In the genomic region with DNA sequence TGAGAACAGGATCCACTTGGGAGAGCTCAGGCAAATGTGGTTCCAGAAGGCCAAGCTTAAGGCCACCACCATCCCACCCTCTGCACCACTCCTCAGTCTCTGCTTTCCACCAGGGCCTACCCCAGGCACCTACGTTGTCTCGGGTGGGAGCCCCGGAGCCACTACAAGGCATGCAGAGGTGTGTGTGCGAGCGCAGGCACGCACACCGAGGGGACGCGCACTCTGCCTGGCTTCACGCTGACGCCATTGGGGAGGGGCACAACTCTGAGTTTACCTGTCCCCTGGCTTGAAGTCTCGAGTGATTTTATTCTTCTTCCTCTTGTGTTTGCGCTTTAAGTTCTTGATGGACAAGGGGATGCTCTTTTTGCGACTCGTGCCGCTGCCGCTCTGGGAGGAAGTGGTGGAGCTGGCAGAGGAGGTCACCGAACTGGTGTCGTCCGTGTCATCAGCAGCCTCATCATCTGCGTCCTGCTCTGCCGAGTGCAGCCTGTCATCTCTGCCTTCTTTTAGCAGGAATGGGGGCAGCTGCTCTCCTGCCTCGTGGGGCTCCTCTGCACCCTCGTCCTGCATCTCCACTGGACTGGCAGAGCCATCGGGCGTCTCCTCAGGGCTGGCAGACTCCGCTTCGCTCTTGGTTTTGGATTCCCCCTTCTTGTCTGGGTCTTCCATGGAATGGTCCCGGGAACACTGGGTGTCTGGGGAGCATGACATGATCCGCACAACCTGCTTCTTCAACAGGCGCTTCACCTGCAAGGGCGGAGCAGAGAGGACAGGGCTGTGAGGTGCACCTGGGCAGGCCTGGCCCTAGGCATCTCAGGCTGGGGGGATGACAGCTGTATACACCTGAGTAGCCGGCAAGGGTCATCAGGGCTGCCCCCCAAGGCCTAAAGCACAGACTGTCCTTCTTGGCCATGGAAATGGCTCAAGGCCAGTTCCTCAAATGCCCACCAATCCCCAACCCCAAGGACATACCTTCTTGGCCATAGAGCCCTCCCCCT, we compare ENCODE assay signal across 25 cellular contexts. TPM values are rescaled to one million over a fixed set of nuclear protein-coding genes. Genes with fewer than 3 reads are reported as not detected.
DNase-seq lines count a peak whose midpoint lies in the region; FAIRE-seq and TF ChIP-seq lines count a peak whose summit lies in the region.
"Had no signal": no experiment of that assay in that cellular context is flagged by ENCODE, and none has a peak within 500 bp of the region (broad histone marks: within the 10 kb centered on the region; RNA-seq: fewer than 3 reads in every experiment).

No MANE protein-coding gene starts in this region.

- H3K4me1 ChIP-seq in Caco-2 (no peaks in the 10 kb centered on the region), H1 (replicated peaks in 1 of 4; ENCODE audit: control insufficient read depth in 3 of 4, insufficient read depth in 4 of 4, low read length in 3 of 4) (no peaks in the 10 kb centered on the region), neuronal stem cell (ENCODE audit: control insufficient read depth in 2 of 2, insufficient read depth in 1 of 2, low read depth in 1 of 2, low read length in 2 of 2) (no peaks in the 10 kb centered on the region), vagina (no peaks in the 10 kb centered on the region)
- H3K4me1 ChIP-seq: BLaER1, HAP-1 had no signal

- H3K23ac ChIP-seq in H1 (ENCODE audit: insufficient read length), result no peak overlapping the region
- peak overlapping the region; percentile 44 for H3K23ac ChIP-seq in neuronal stem cell (ENCODE audit: low read depth, low read length, poor library complexity)

- H3K27me3 Mint-ChIP-seq in Caco-2 (ENCODE audit: insufficient read depth, unreplicated experiment), result no peaks in the 10 kb centered on the region
- H3K27me3 Mint-ChIP-seq: CD4-positive, alpha-beta T cell had no signal

- H3K4me1 Mint-ChIP-seq in Caco-2 (ENCODE audit: low read depth, unreplicated experiment), result no peaks in the 10 kb centered on the region

- H3K36me3 Mint-ChIP-seq in Caco-2 (ENCODE audit: insufficient read depth, unreplicated experiment), result peaks cover 49% of the 10 kb centered on the region

- H3K56ac ChIP-seq in H1 (replicated peaks; ENCODE audit: insufficient read length, low read depth, low read length), result no peak overlapping the region

- H3K14ac ChIP-seq in H1 (ENCODE audit: insufficient read length), result no peak overlapping the region
- no peak overlapping the region for H3K14ac ChIP-seq in neuronal stem cell (ENCODE audit: low read length)

- H3K27ac ChIP-seq in H1 (ENCODE audit: low read depth, low read length) (no peak overlapping the region), neuronal stem cell (replicated peaks; ENCODE audit: low read length) (no peak overlapping the region), dorsolateral prefrontal cortex (no peak overlapping the region), vagina (no peak overlapping the region)
- H3K27ac ChIP-seq: BLaER1, GM23248, PC-9 had no signal

- no peak for FAIRE-seq in H1 (lab: Jason Lieb, UNC)
- FAIRE-seq: GM12892 had no signal

- BruUV-seq in Caco-2 (replicated peaks; lab: Mats Ljungman, UMichigan), result TSS peak; percentile 64

- 97% methylated on average over 33 of the region's 33 CpGs; no CpG with 5 or more reads in 1 of the 2 experiments for WGBS in H1 (ENCODE audit: extremely low coverage in 1 of 2, insufficient coverage in 1 of 2, insufficient read length in 1 of 2, insufficient replicate concordance in 2 of 2, low coverage in 1 of 2, low lambda C conversion rate in 2 of 2, missing lambda C conversion rate in 1 of 2), 2 experiments
- no CpG with 5 or more reads among the region's 33 CpGs for WGBS in neuronal stem cell (ENCODE audit: extremely low coverage in 2 of 2, insufficient read length in 2 of 2, insufficient replicate concordance in 1 of 2), 2 donors

- H3K4ac ChIP-seq in H1 (replicated peaks; ENCODE audit: insufficient read length, low read depth, low read length) (no peak overlapping the region), neuronal stem cell (ENCODE audit: low read length) (no peak overlapping the region)

- no peaks in the 10 kb centered on the region for H3K27me3 ChIP-seq in Caco-2 (replicated peaks; ENCODE audit: control insufficient read depth, insufficient read depth, low read length)
- no peaks in the 10 kb centered on the region for H3K27me3 ChIP-seq in H1 (replicated peaks in 1 of 4; ENCODE audit: control insufficient read depth in 3 of 4, extremely low read depth in 1 of 4, insufficient read depth in 3 of 4, low read length in 3 of 4)
- peaks cover 0 to 2% (median 0%) of the 10 kb centered on the region in 3 experiments for H3K27me3 ChIP-seq in neuronal stem cell (ENCODE audit: control insufficient read depth in 3 of 3, insufficient read depth in 3 of 3, low read depth in 1 of 3, low read length in 3 of 3)
- no peaks in the 10 kb centered on the region for H3K27me3 ChIP-seq in dorsolateral prefrontal cortex
- no peaks in the 10 kb centered on the region for H3K27me3 ChIP-seq in vagina
- H3K27me3 ChIP-seq: BLaER1, MG63 had no signal

- H3K4me3 ChIP-seq in Caco-2 (ENCODE audit: low read depth, low read length) (no peak overlapping the region), H1 (ENCODE audit: extremely low read depth in 1 of 4, insufficient read depth in 2 of 4, low read depth in 3 of 4, low read length in 4 of 4) (no peak overlapping the region), neuronal stem cell (ENCODE audit: low read length in 2 of 2) (no peak overlapping the region), dorsolateral prefrontal cortex (no peak overlapping the region), vagina (no peak overlapping the region)
- H3K4me3 ChIP-seq: BLaER1, GM23248, HAP-1, MG63, PC-9 had no signal

- H3K27ac Mint-ChIP-seq in Caco-2 (ENCODE audit: unreplicated experiment), result no peak overlapping the region
- H3K27ac Mint-ChIP-seq: CD4-positive, alpha-beta T cell had no signal

- TF ChIP-seq CTCF in Caco-2 (IDR thresholded peaks at IDR 0.05; ENCODE audit: insufficient read depth in 1 of 2, low read depth in 1 of 2, low read length in 1 of 2, severe bottlenecking in 1 of 2, unreplicated experiment in 1 of 2) (no peak), H1 (IDR thresholded peaks at IDR 0.05; ENCODE audit: control extremely low read depth in 1 of 3, insufficient read depth in 1 of 3, low read depth in 1 of 3, low read length in 3 of 3) (no peak), dorsolateral prefrontal cortex (IDR thresholded peaks at IDR 0.05 in 54 of 56, conservative IDR thresholded peaks at IDR 0.05 in 2 of 56; ENCODE audit: low read depth in 1 of 56, partially characterized antibody in 56 of 56) (no peak), vagina (IDR thresholded peaks at IDR 0.05) (no peak)

- no peaks in the 10 kb centered on the region for H3K9me3 Mint-ChIP-seq in Caco-2 (ENCODE audit: unreplicated experiment)
- H3K9me3 Mint-ChIP-seq: CD4-positive, alpha-beta T cell had no signal

- H3K23me2 ChIP-seq in H1 (ENCODE audit: low read depth, low read length), result no peaks in the 10 kb centered on the region

- H4K91ac ChIP-seq in H1 (replicated peaks; ENCODE audit: insufficient read length, low read length) (no peak overlapping the region), neuronal stem cell (ENCODE audit: low read depth, low read length, poor library complexity) (no peak overlapping the region)

- no peak overlapping the region for H3K9ac ChIP-seq in H1 (replicated peaks in 1 of 4; ENCODE audit: extremely low read depth in 1 of 4, low read depth in 3 of 4, low read length in 3 of 4)
- H3K9ac ChIP-seq in neuronal stem cell (ENCODE audit: low read depth, low read length, poor library complexity), result no peak overlapping the region
- H3K9ac ChIP-seq: BLaER1, GM23248, SK-N-SH had no signal

- no peak overlapping the region for H4K8ac ChIP-seq in H1 (ENCODE audit: extremely low read depth, insufficient read depth, low read length)
- H4K8ac ChIP-seq in neuronal stem cell (ENCODE audit: low read depth, low read length), result no peak overlapping the region

- TF ChIP-seq POLR2A in H1 (IDR thresholded peaks at IDR 0.05; ENCODE audit: control extremely low read depth in 1 of 2, low read depth in 2 of 2, low read length in 2 of 2), result no peak
- TF ChIP-seq POLR2A in vagina (IDR thresholded peaks at IDR 0.05), result no peak

- no peak overlapping the region for H4K5ac ChIP-seq in H1 (ENCODE audit: insufficient read length, low read depth, low read length)

- peaks cover 7% of the 10 kb centered on the region for H3K36me3 ChIP-seq in Caco-2 (ENCODE audit: control insufficient read depth, insufficient read depth, low read length)
- H3K36me3 ChIP-seq in H1 (ENCODE audit: control insufficient read depth in 2 of 4, insufficient read depth in 4 of 4, low read length in 3 of 4), result peaks cover 40 to 75% (median 68%) of the 10 kb centered on the region in 4 experiments
- peaks cover 72 to 91% of the 10 kb centered on the region in 2 donors for H3K36me3 ChIP-seq in neuronal stem cell (replicated peaks in 1 of 2; ENCODE audit: control insufficient read depth in 2 of 2, insufficient read depth in 2 of 2, low read length in 2 of 2)
- H3K36me3 ChIP-seq in vagina, result peaks cover 0 to 63% of the 10 kb centered on the region in 2 donors

- H2BK12ac ChIP-seq in H1 (ENCODE audit: low read depth, low read length) (no peak overlapping the region), neuronal stem cell (ENCODE audit: low read length) (no peak overlapping the region)

- intact Hi-C loops in Caco-2 (cut with micrococcal nuclease; ENCODE audit: unreplicated experiment) (no loop called here), dorsolateral prefrontal cortex (cut with DNase I) (loop anchor here in 1 of 2 donors (5.0 kb wide), 2 partner anchors 32 to 92 kb away; partner anchors contain the start of gene QRICH2), vagina (cut with DNase I) (loop anchor here (10.0 kb wide), 1 partner anchor 105 kb away; the partner anchor contains the start of gene RHBDF2)

- H2BK15ac ChIP-seq in H1 (ENCODE audit: low read length), result no peak overlapping the region
- H2BK15ac ChIP-seq in neuronal stem cell (ENCODE audit: low read length), result no peak overlapping the region

- DNase-seq in Caco-2 (no peak), MV-4-11 (lab: John Stamatoyannopoulos, UW) (peak; percentile 13), H1 (ENCODE audit: low read depth in 1 of 2, low spot score in 2 of 2) (no peak), neuronal stem cell (ENCODE audit: low spot score) (no peak), dorsolateral prefrontal cortex (no peak), HK-2 (ENCODE audit: unreplicated experiment) (no peak), vagina (ENCODE audit: extremely low spot score in 2 of 2) (no peak)
- DNase-seq: CD4-positive, alpha-beta T cell; COR-L47; DMS153; GM23248; MG63; NCI-H1048; NCI-H1436; NCI-H187 treated with DMSO at 0.1 percent for 48 hours; NCI-H2107; NCI-H446 treated with DMSO at 0.1 percent for 48 hours; NCI-H526 treated with DMSO at 0.1 percent for 48 hours; RPMI8226; SIG-M5; SK-N-SH had no signal

- CTCF ChIA-PET in Caco-2 (lab: Charles Lee), result interaction anchor here (0.8 to 3.2 kb wide), 3 partner anchors 14 to 134 kb away, joined by 3 to 49 read pairs (median 21); partner anchors contain the start of genes SPHK1 and UBALD2
- CTCF ChIA-PET in H1 (lab: Charles Lee; ENCODE audit: partially characterized antibody), result interaction anchor here (0.5 to 28.1 kb wide), 22 partner anchors 10 to 368 kb away, joined by 3 to 635 read pairs (median 12); partner anchors contain the start of genes PRPSAP1, QRICH2, RHBDF2 and SPHK1

- H4K20me1 ChIP-seq in H1 (replicated peaks in 1 of 2; ENCODE audit: control insufficient read depth in 1 of 2, insufficient read depth in 2 of 2, low read length in 2 of 2), result peaks cover 8 to 14% of the 10 kb centered on the region in 2 experiments

- TF ChIP-seq RAD21 in H1 (IDR thresholded peaks at IDR 0.05 in 1 of 2, conservative IDR thresholded peaks at IDR 0.05 in 1 of 2; ENCODE audit: low read depth in 2 of 2, low read length in 2 of 2), result no peak

- H3K79me2 ChIP-seq in H1 (ENCODE audit: control insufficient read depth in 1 of 2, insufficient read depth in 2 of 2, low read length in 2 of 2), result no peaks in the 10 kb centered on the region

- H2BK20ac ChIP-seq in H1 (ENCODE audit: low read length), result no peak overlapping the region

- H3K9me3 ChIP-seq in Caco-2, result no peaks in the 10 kb centered on the region
- H3K9me3 ChIP-seq in H1 (ENCODE audit: insufficient read depth in 2 of 2, low read depth in 1 of 2, low read length in 1 of 2), result no peaks in the 10 kb centered on the region
- H3K9me3 ChIP-seq in neuronal stem cell (replicated peaks in 1 of 2; ENCODE audit: control insufficient read depth in 2 of 2, insufficient read depth in 1 of 2, low read depth in 1 of 2, low read length in 2 of 2), result no peaks in the 10 kb centered on the region
- H3K9me3 ChIP-seq in vagina, result no peaks in the 10 kb centered on the region
- H3K9me3 ChIP-seq: BLaER1, HAP-1, MG63, SK-N-SH had no signal

- no peak overlapping the region for H3K4me3 Mint-ChIP-seq in Caco-2 (ENCODE audit: unreplicated experiment)
- H3K4me3 Mint-ChIP-seq: CD4-positive, alpha-beta T cell had no signal

- no peak overlapping the region for H3K4me2 ChIP-seq in H1 (ENCODE audit: insufficient read depth in 1 of 2, low read depth in 2 of 2, low read length in 2 of 2)
- H3K4me2 ChIP-seq in neuronal stem cell (ENCODE audit: insufficient read depth, low read length, poor library complexity, severe bottlenecking), result no peak overlapping the region
- H3K4me2 ChIP-seq: BLaER1, PC-9, SK-N-SH had no signal

- H3K79me1 ChIP-seq in H1 (ENCODE audit: low read depth, low read length) (no peaks in the 10 kb centered on the region; the same call in 1 of the 2 replicates), neuronal stem cell (ENCODE audit: low read depth, low read length) (peaks cover 2% of the 10 kb centered on the region)

- no peak overlapping the region for H2AFZ ChIP-seq in H1 (ENCODE audit: low read length)
- no peak overlapping the region for H2AFZ ChIP-seq in neuronal stem cell (ENCODE audit: low read length)
- H2AFZ ChIP-seq: GM23248, PC-9 had no signal

- H2BK120ac ChIP-seq in H1 (replicated peaks; ENCODE audit: low read depth, low read length) (no peak overlapping the region), neuronal stem cell (ENCODE audit: low read depth, low read length) (no peak overlapping the region)

- POLR2A ChIA-PET in Caco-2 (lab: Charles Lee), result interaction anchor here (0.5 kb wide), 1 partner anchor 9 kb away, joined by 6 read pairs; no protein-coding TSS in a partner anchor
- POLR2A ChIA-PET in H1 (lab: Charles Lee; ENCODE audit: partially characterized antibody), result interaction anchor here (0.6 kb wide), 1 partner anchor 34 kb away, joined by 3 read pairs; no protein-coding TSS in a partner anchor

- H2BK5ac ChIP-seq in H1 (ENCODE audit: low read depth, low read length), result 0 out of 2 replicates have a peak overlapping the region, but pooled peaks have one; percentile 5
- peak overlapping the region; percentile 47 for H2BK5ac ChIP-seq in neuronal stem cell (ENCODE audit: low read length)

- H3K18ac ChIP-seq in H1 (ENCODE audit: extremely low read depth, low read length) (no peak overlapping the region), neuronal stem cell (ENCODE audit: low read length) (no peak overlapping the region)

- no peak overlapping the region for H2AK5ac ChIP-seq in H1 (ENCODE audit: low read depth, low read length)
- H2AK5ac ChIP-seq in neuronal stem cell (ENCODE audit: low read depth, low read length), result no peak overlapping the region

- TF ChIP-seq EP300 in H1 (IDR thresholded peaks at IDR 0.05; ENCODE audit: borderline replicate concordance in 1 of 2, low read depth in 2 of 2, low read length in 2 of 2), result no peak

RNA-seq across cellular contexts. Expression of gene SPHK1, which starts 15.1 kb away (rescaled TPM):
- total RNA-seq in Caco-2 (2022) (6.7 and 7.7 TPM in 2 replicates), dorsolateral prefrontal cortex (10 to 100 TPM in 1 of 120 experiments, 1 to 10 TPM in 117, under 1 TPM in 2; 0.76 to 10.2 (median 2.9) TPM), vagina (11.0 TPM)
- total RNA-seq in H1 (2021; fragmentation: NEBNext Ultra II Directional; extraction: Animal tissue kit (Norgen Biotek cat#: 25700)), result 2.4 and 2.6 TPM in 2 replicates
- polyA plus RNA-seq in H1 (2011; rRNA removed), result 2.4 and 4.6 TPM in 2 replicates
- 4.0 TPM for polyA plus RNA-seq in H1 (2011; cell fraction: cytosol; rRNA removed)
- polyA plus RNA-seq in H1 (2011; cell fraction: nucleus; rRNA removed), result 6.2 TPM
- polyA plus RNA-seq in H1 (2012, experiment 1 of 2), result 1.3 to 3.1 TPM (median 2.1 TPM) in 4 replicates
- 2.6 TPM for polyA plus RNA-seq in H1 (2012, experiment 2 of 2)
- polyA plus RNA-seq in H1 (2013, experiment 1 of 2), result 1.1 TPM
- 1.2 TPM for polyA plus RNA-seq in H1 (2013, experiment 2 of 2)
- polyA minus RNA-seq in H1 (2011; rRNA and poly(A)+ RNA removed), result 0.60 and 0.66 TPM in 2 replicates
- not detected for polyA minus RNA-seq in H1 (2011; cell fraction: cytosol; rRNA and poly(A)+ RNA removed)
- 0.50 TPM for polyA minus RNA-seq in H1 (2011; cell fraction: nucleus; rRNA and poly(A)+ RNA removed)
- polyA plus RNA-seq in neuronal stem cell (2013, experiment 1 of 2), result 13.3 TPM
- polyA plus RNA-seq in neuronal stem cell (2013, experiment 2 of 2), result 13.0 TPM

RNA-seq across cellular contexts. Expression of gene PRPSAP1, which starts 45.8 kb away (rescaled TPM):
- 81.3 and 87.6 TPM in 2 replicates for total RNA-seq in Caco-2 (2022)
- 42.8 and 54.2 TPM in 2 replicates for total RNA-seq in H1 (2021; fragmentation: NEBNext Ultra II Directional; extraction: Animal tissue kit (Norgen Biotek cat#: 25700))
- 32.0 and 42.5 TPM in 2 replicates for polyA plus RNA-seq in H1 (2011; rRNA removed)
- polyA plus RNA-seq in H1 (2011; cell fraction: cytosol; rRNA removed), result 51.3 TPM
- 44.8 TPM for polyA plus RNA-seq in H1 (2011; cell fraction: nucleus; rRNA removed)
- polyA plus RNA-seq in H1 (2012, experiment 1 of 2), result 35.8 to 39.2 TPM (median 37.3 TPM) in 4 replicates
- 24.0 TPM for polyA plus RNA-seq in H1 (2012, experiment 2 of 2)
- 23.9 TPM for polyA plus RNA-seq in H1 (2013, experiment 1 of 2)
- 22.1 TPM for polyA plus RNA-seq in H1 (2013, experiment 2 of 2)
- 74.0 and 76.2 TPM in 2 replicates for polyA minus RNA-seq in H1 (2011; rRNA and poly(A)+ RNA removed)
- polyA minus RNA-seq in H1 (2011; cell fraction: cytosol; rRNA and poly(A)+ RNA removed), result 30.1 TPM
- polyA minus RNA-seq in H1 (2011; cell fraction: nucleus; rRNA and poly(A)+ RNA removed), result 37.5 TPM
- polyA plus RNA-seq in neuronal stem cell (2013, experiment 1 of 2), result 51.3 TPM
- polyA plus RNA-seq in neuronal stem cell (2013, experiment 2 of 2), result 47.7 TPM
- total RNA-seq in dorsolateral prefrontal cortex, result 100 to 1,000 TPM in 21 of 120 experiments, 10 to 100 TPM in 99; 61.6 to 131 (median 85.2) TPM
- total RNA-seq in vagina, result 92.6 TPM

RNA-seq across cellular contexts. Expression of gene UBE2O, which starts 53.5 kb away (rescaled TPM):
- total RNA-seq in Caco-2 (2022), result 37.6 and 39.2 TPM in 2 replicates
- total RNA-seq in H1 (2021; fragmentation: NEBNext Ultra II Directional; extraction: Animal tissue kit (Norgen Biotek cat#: 25700)), result 63.0 and 65.6 TPM in 2 replicates
- 24.4 and 34.1 TPM in 2 replicates for polyA plus RNA-seq in H1 (2011; rRNA removed)
- polyA plus RNA-seq in H1 (2011; cell fraction: cytosol; rRNA removed), result 26.6 TPM
- 63.4 TPM for polyA plus RNA-seq in H1 (2011; cell fraction: nucleus; rRNA removed)
- 37.4 to 63.3 TPM (median 56.2 TPM) in 4 replicates for polyA plus RNA-seq in H1 (2012, experiment 1 of 2)
- 31.8 TPM for polyA plus RNA-seq in H1 (2012, experiment 2 of 2)
- polyA plus RNA-seq in H1 (2013, experiment 1 of 2), result 25.8 TPM
- 23.6 TPM for polyA plus RNA-seq in H1 (2013, experiment 2 of 2)
- 119 and 174 TPM in 2 replicates for polyA minus RNA-seq in H1 (2011; rRNA and poly(A)+ RNA removed)
- polyA minus RNA-seq in H1 (2011; cell fraction: cytosol; rRNA and poly(A)+ RNA removed), result 36.0 TPM
- polyA minus RNA-seq in H1 (2011; cell fraction: nucleus; rRNA and poly(A)+ RNA removed), result 29.6 TPM
- 17.1 TPM for polyA plus RNA-seq in neuronal stem cell (2013, experiment 1 of 2)
- 16.9 TPM for polyA plus RNA-seq in neuronal stem cell (2013, experiment 2 of 2)
- total RNA-seq in dorsolateral prefrontal cortex, result 100 to 1,000 TPM in 15 of 120 experiments, 10 to 100 TPM in 105; 42.7 to 122 (median 85.2) TPM
- total RNA-seq in vagina, result 29.7 TPM
